ENCODE assay signal across 18 cellular contexts in genomic region chr17:19268611-19269010, GRCh38. TPM values are rescaled to one million over a fixed set of nuclear protein-coding genes. Genes with fewer than 3 reads are reported as not detected.
DNase-seq lines count a peak whose midpoint lies in the region; ATAC-seq and TF ChIP-seq lines count a peak whose summit lies in the region.
"Had no signal": no experiment of that assay in that cellular context is flagged by ENCODE, and none has a peak within 500 bp of the region (broad histone marks: within the 10 kb centered on the region; RNA-seq: fewer than 3 reads in every experiment).

No MANE protein-coding gene starts in this region.

- 34 to 35% methylated on average over 3 of the region's 3 CpGs for WGBS in heart right ventricle, 2 donors

- H3K27ac ChIP-seq in heart right ventricle, result peak overlapping the region; percentile 17 to 80 (median 74)
- peak overlapping the region; percentile 80 to 89 for H3K27ac ChIP-seq in right atrium auricular region
- H3K27ac ChIP-seq in uterus, result peak overlapping the region; percentile 48 to 88

- H3K4me3 Mint-ChIP-seq in osteocyte (ENCODE audit: unreplicated experiment), result no peak overlapping the region
- H3K4me3 Mint-ChIP-seq: activated naive CD8-positive, alpha-beta T cell treated with anti-CD3 and anti-CD28 coated beads for 36 hours; CD8-positive, alpha-beta T cell; endodermal cell; GM23338 had no signal

- H3K9me3 Mint-ChIP-seq in osteocyte (ENCODE audit: unreplicated experiment), result no peaks in the 10 kb centered on the region
- H3K9me3 Mint-ChIP-seq: activated naive CD8-positive, alpha-beta T cell treated with anti-CD3 and anti-CD28 coated beads for 36 hours; CD8-positive, alpha-beta T cell; endodermal cell; GM23338 had no signal

- H3K4me1 ChIP-seq in heart right ventricle (peaks cover 42 to 97% (median 87%) of the 10 kb centered on the region in 9 donors), right atrium auricular region (peaks cover 0 to 94% of the 10 kb centered on the region in 2 donors), uterus (peaks cover 7 to 56% of the 10 kb centered on the region in 2 donors)

- TF ChIP-seq CTCF in heart right ventricle (IDR thresholded peaks at IDR 0.05) (no peak), right atrium auricular region (IDR thresholded peaks at IDR 0.05) (no peak), osteocyte (IDR thresholded peaks at IDR 0.05) (no peak), uterus (IDR thresholded peaks at IDR 0.05) (no peak)

- peaks cover 67% of the 10 kb centered on the region for H3K4me1 Mint-ChIP-seq in osteocyte (ENCODE audit: unreplicated experiment)

- H3K36me3 Mint-ChIP-seq in osteocyte (ENCODE audit: unreplicated experiment), result no peaks in the 10 kb centered on the region
- H3K36me3 Mint-ChIP-seq: activated naive CD8-positive, alpha-beta T cell treated with anti-CD3 and anti-CD28 coated beads for 36 hours; CD8-positive, alpha-beta T cell had no signal

- H3K9me3 ChIP-seq in heart right ventricle, result no peaks in the 10 kb centered on the region
- H3K9me3 ChIP-seq in right atrium auricular region, result no peaks in the 10 kb centered on the region
- H3K9me3 ChIP-seq in uterus, result no peaks in the 10 kb centered on the region
- H3K9me3 ChIP-seq: MG63, SK-N-SH had no signal

- H3K4me3 ChIP-seq in heart right ventricle, result no peak overlapping the region
- no peak overlapping the region for H3K4me3 ChIP-seq in right atrium auricular region
- no peak overlapping the region for H3K4me3 ChIP-seq in uterus
- H3K4me3 ChIP-seq: GM23338, MG63 had no signal

- H3K27me3 ChIP-seq in heart right ventricle (peaks cover 0 to 3% (median 0%) of the 10 kb centered on the region in 7 donors), right atrium auricular region (no peaks in the 10 kb centered on the region), uterus (no peaks in the 10 kb centered on the region)
- H3K27me3 ChIP-seq: MG63 had no signal

- TF ChIP-seq POLR2A in uterus (IDR thresholded peaks at IDR 0.05), result no peak

- no peak for ATAC-seq in heart right ventricle
- ATAC-seq in left cardiac atrium, result no peak
- no peak for ATAC-seq in GM18517 (IDR thresholded peaks at IDR 0.05; ENCODE audit: unreplicated experiment)
- ATAC-seq: CD8-positive, alpha-beta T cell; GM23338 had no signal

- intact Hi-C loops in heart right ventricle (cut with DNase I), result no loop called here
- intact Hi-C loops in left cardiac atrium (cut with DNase I), result loop anchor here in 1 of 2 donors (2.0 kb wide), 1 partner anchor 34 kb away; no protein-coding TSS in a partner anchor
- intact Hi-C loops in uterus (cut with DNase I; ENCODE audit: low total_unique reads), result no loop called here

- no peak for DNase-seq in heart right ventricle
- no peak for DNase-seq in left cardiac atrium
- no peak for DNase-seq in right atrium auricular region (ENCODE audit: low spot score)
- DNase-seq in osteocyte (ENCODE audit: extremely low spot score, unreplicated experiment), result no peak
- no peak for DNase-seq in uterus
- DNase-seq in stimulated activated naive CD4-positive, alpha-beta T cell treated with Interleukin-2 at 50 U/mL for 16 hours (lab: John Stamatoyannopoulos, UW), result no peak
- no peak for DNase-seq in SW 1271 (lab: John Stamatoyannopoulos, UW)
- DNase-seq: activated naive CD8-positive, alpha-beta T cell treated with anti-CD3 and anti-CD28 coated beads for 36 hours; activated T-cell treated with anti-CD3 and anti-CD28 coated beads, Interleukin-2, amount 50 U/mL, for 1 hour; CD8-positive, alpha-beta T cell; endodermal cell; MG63; NCI-H187; NCI-H510A; posterior cingulate gyrus; SK-N-SH had no signal

- peak overlapping the region; percentile 39 for H3K27ac Mint-ChIP-seq in osteocyte (ENCODE audit: unreplicated experiment)
- H3K27ac Mint-ChIP-seq: activated naive CD8-positive, alpha-beta T cell treated with anti-CD3 and anti-CD28 coated beads for 36 hours; CD8-positive, alpha-beta T cell; endodermal cell; GM23338 had no signal

- peaks cover 0 to under 1% (median 0%) of the 10 kb centered on the region in 9 donors for H3K36me3 ChIP-seq in heart right ventricle
- no peaks in the 10 kb centered on the region for H3K36me3 ChIP-seq in right atrium auricular region
- no peaks in the 10 kb centered on the region for H3K36me3 ChIP-seq in uterus
- H3K36me3 ChIP-seq: MG63 had no signal

- H3K27me3 Mint-ChIP-seq in osteocyte (ENCODE audit: unreplicated experiment), result no peaks in the 10 kb centered on the region

RNA-seq across cellular contexts. Expression of gene EPN2, which starts 31.4 kb away (rescaled TPM):
- 10 to 100 TPM; 42.7 to 83.1 (median 58.8) TPM for total RNA-seq in heart right ventricle
- 10 to 100 TPM; 20.0 to 27.9 TPM for polyA plus RNA-seq in heart right ventricle
- 10 to 100 TPM; 74.1 to 82.2 TPM for total RNA-seq in left cardiac atrium
- 10 to 100 TPM; 68.0 to 73.1 TPM for total RNA-seq in right atrium auricular region
- 49.5 and 54.7 TPM in 2 replicates for total RNA-seq in osteocyte
- 100 to 1,000 TPM in 2 of 4 donors, 10 to 100 TPM in 2; 25.6 to 145 (median 84.1) TPM for total RNA-seq in uterus
